29 cellular contexts compared by ENCODE assay signal in genomic region chr12:22038734-22039133, GRCh38.
"Had no signal": no experiment of that assay in that cellular context is flagged by ENCODE, and none has a peak within 500 bp of the region (broad histone marks: within the 10 kb centered on the region; RNA-seq: fewer than 3 reads in every experiment).

No MANE protein-coding gene starts in this region.

- H3K4me1 ChIP-seq: psoas muscle, suprapubic skin had no signal

- H3K36me3 ChIP-seq: neutrophil, pancreas, spleen, suprapubic skin, thoracic aorta, thyroid gland, tibial nerve, upper lobe of left lung, vagina had no signal

- H3K4me2 ChIP-seq: smooth muscle cell had no signal

- DNase-seq: naive thymus-derived CD8-positive, alpha-beta T cell; nephron progenitor cell; pancreas; posterior cingulate gyrus; psoas muscle; right cardiac atrium; spleen; stimulated activated CD4-positive, alpha-beta T cell treated with anti-CD3 and anti-CD28 coated beads, Interleukin-12 subunit alpha, Interleukin-12 subunit beta, amount 100 ng/mL, for 4 hours; stimulated activated CD4-positive, alpha-beta T cell treated with anti-CD3 and anti-CD28 coated beads, Interleukin-1b, Interleukin-23, amount 100 ng/mL, for 48 hours; stimulated activated CD4-positive, alpha-beta T cell treated with anti-CD3 and anti-CD28 coated beads, Interleukin-4, amount 100 ng/mL, for 1 hour; stimulated activated CD4-positive, alpha-beta T cell treated with anti-CD3 and anti-CD28 coated beads, Interleukin-4, amount 100 ng/mL, for 4 hours; stimulated activated CD8-positive, alpha-beta memory T cell treated with anti-CD3 and anti-CD28 coated beads, Interleukin-4, amount 100 ng/mL, for 48 hours; stimulated activated naive CD4-positive, alpha-beta T cell; stimulated activated naive CD8-positive, alpha-beta T cell treated with anti-CD3 and anti-CD28 coated beads, Interleukin-15, amount 100 ng/mL, for 72 hours; stimulated activated naive CD8-positive, alpha-beta T cell treated with anti-CD3 and anti-CD28 coated beads, Interleukin-15, Interleukin-2, amounts not matched to agents 100 U/mL and 50 U/mL, for 24 hours; substantia nigra; thyroid gland; upper lobe of left lung had no signal

- H3K27me3 ChIP-seq: neutrophil, pancreas, spleen, suprapubic skin, thyroid gland, tibial nerve, upper lobe of left lung, vagina had no signal

- H3K9me3 ChIP-seq: neutrophil, pancreas, psoas muscle, spleen, suprapubic skin, thoracic aorta, thyroid gland, tibial nerve, upper lobe of left lung, vagina had no signal

- H3K4me3 ChIP-seq: pancreas, psoas muscle, skin epidermis, smooth muscle cell, spleen, suprapubic skin, thoracic aorta, thyroid gland, tibial nerve, upper lobe of left lung, vagina had no signal

- ATAC-seq: naive thymus-derived CD8-positive, alpha-beta T cell; natural killer cell treated with Interleukin-12 subunit alpha and Interleukin-12 subunit beta and Interleukin-15 and Interleukin-18, amount 100 ng/mL, for 72 hours; pancreas; psoas muscle; right cardiac atrium; sciatic nerve; stimulated activated memory B cell treated with anti-CD40 and anti-IgM and Interleukin-4, amounts not matched to agents 10 μg/mL and 1 μg/mL and 100 μg/mL, for 72 hours; stimulated activated naive CD8-positive, alpha-beta T cell treated with anti-CD3 and anti-CD28 coated beads, Interleukin-15, amount 100 ng/mL, for 72 hours; stimulated activated naive CD8-positive, alpha-beta T cell treated with anti-CD3 and anti-CD28 coated beads, Interleukin-15, Interleukin-2, amounts not matched to agents 100 U/mL and 50 U/mL, for 24 hours had no signal

- H3K27ac ChIP-seq: neutrophil, pancreas, psoas muscle, skin epidermis, spleen, suprapubic skin, thoracic aorta, thyroid gland, tibial nerve, upper lobe of left lung, vagina had no signal

- FAIRE-seq: pancreas, urothelium cell line had no signal
